Comparison of ENCODE assay signal across 9 cellular contexts in the genomic region with DNA sequence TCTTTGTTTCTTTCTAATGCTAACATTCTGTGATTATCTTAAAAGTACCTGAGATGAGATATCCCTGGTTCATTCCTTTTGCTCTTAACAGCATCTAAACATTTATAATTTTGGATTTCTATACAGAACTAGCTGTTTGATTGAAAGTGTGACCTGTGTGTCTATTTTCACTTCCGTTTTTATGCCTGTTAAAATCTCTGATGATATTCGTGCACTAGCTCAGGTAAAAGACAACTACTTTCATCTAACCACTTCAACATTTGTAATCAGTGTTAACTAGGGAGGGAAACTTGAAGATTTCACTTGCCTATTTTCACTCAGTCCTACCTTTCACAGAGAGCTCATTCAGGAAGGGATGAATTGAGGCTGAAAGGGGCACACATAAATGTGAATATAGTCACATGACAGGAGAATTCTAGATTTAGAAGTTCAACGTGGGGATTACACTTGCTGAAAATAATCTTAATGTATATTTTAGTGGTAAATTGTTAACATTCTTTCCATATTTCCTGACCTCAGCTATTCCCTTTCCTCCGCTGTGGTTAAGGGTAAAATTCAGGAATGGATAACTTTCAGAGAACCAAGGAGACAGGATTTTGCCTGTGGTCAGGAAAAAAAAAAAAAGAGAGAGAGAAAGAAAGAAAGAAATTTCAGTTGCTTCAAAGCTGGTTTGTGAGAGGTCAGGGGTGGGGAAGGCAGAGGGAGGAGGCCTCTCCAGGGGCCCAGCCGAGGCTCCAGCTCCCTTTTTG.
DNase-seq lines count a peak whose midpoint lies in the region; ATAC-seq, FAIRE-seq and TF ChIP-seq lines count a peak whose summit lies in the region.
"Had no signal": no experiment of that assay in that cellular context is flagged by ENCODE, and none has a peak within 500 bp of the region (broad histone marks: within the 10 kb centered on the region; RNA-seq: fewer than 3 reads in every experiment).

No MANE protein-coding gene starts in this region.

- H2AFZ ChIP-seq in GM12878 (ENCODE audit: control insufficient read depth, low read depth, low read length) = no peak overlapping the region

- POLR2A ChIA-PET in AG04450 (lab: Yijun Ruan, JAX) = interaction anchor here (0.6 to 4.2 kb wide), 11 partner anchors 9 to 244 kb away, joined by 3 to 25 read pairs (median 4); a partner anchor contains a TSS
- POLR2A ChIA-PET in GM12878 (lab: Charles Lee) = interaction anchor here (0.7 to 0.9 kb wide), 3 partner anchors 18 to 164 kb away, joined by 3 to 4 read pairs (median 3); no protein-coding TSS in a partner anchor

- no peaks in the 10 kb centered on the region for H3K27me3 ChIP-seq in AG04450 (ENCODE audit: control insufficient read depth, insufficient read depth, low read length)
- no peaks in the 10 kb centered on the region for H3K27me3 ChIP-seq in GM12878 (replicated peaks in 1 of 2; ENCODE audit: control insufficient read depth in 2 of 2, insufficient read depth in 2 of 2, low read length in 1 of 2)
- no peaks in the 10 kb centered on the region for H3K27me3 ChIP-seq in muscle layer of colon (ENCODE audit: control insufficient read depth in 1 of 2, insufficient read depth in 2 of 2, low read length in 2 of 2)
- H3K27me3 ChIP-seq: BLaER1 had no signal

- in situ Hi-C loops in GM12878 (cut with MboI) = no loop called here

- DNase-seq in AG04450 (ENCODE audit: low read depth, low spot score) (peak; percentile 89), HK-2 (ENCODE audit: unreplicated experiment) (peak; percentile 60), GM12878 (ENCODE audit: low read depth, low spot score) (no peak), T-helper 17 cell (no peak), DMS153 (lab: John Stamatoyannopoulos, UW) (no peak)
- no peak for DNase-seq in stimulated activated naive CD4-positive, alpha-beta T cell (lab: John Stamatoyannopoulos, UW)

- FAIRE-seq in GM12878 (lab: Jason Lieb, UNC) = no peak

- no peak overlapping the region for H3K27ac Mint-ChIP-seq in T-helper 17 cell

- intact Hi-C loops in GM12878 (cut with micrococcal nuclease; ENCODE audit: unreplicated experiment) = no loop called here

- CTCF ChIA-PET in AG04450 (lab: Charles Lee) (interaction anchor here (0.7 to 1.4 kb wide), 5 partner anchors 9 to 368 kb away, joined by 3 to 7 read pairs (median 4); no protein-coding TSS in a partner anchor), GM12878 (lab: Yijun Ruan, JAX) (interaction anchor here (0.6 to 2.1 kb wide), 3 partner anchors 9 to 247 kb away, joined by 3 to 9 read pairs (median 9); no protein-coding TSS in a partner anchor)

- RAD21 ChIA-PET in GM12878 (lab: Charles Lee; ENCODE audit: unreplicated experiment) = interaction anchor here (0.7 to 1.5 kb wide), 4 partner anchors 19 to 247 kb away, joined by 3 to 5 read pairs (median 4); no protein-coding TSS in a partner anchor

- TF ChIP-seq EP300 in GM12878 (IDR thresholded peaks at IDR 0.05; ENCODE audit: borderline replicate concordance in 1 of 2, control insufficient read depth in 1 of 2, low read depth in 2 of 2, low read length in 2 of 2) = 0 out of 4 replicates have a peak, but pooled peaks of 1 of the 2 experiments have one; percentile 40

- peak; percentile 81 for ATAC-seq in GM12878
- ATAC-seq in T-helper 17 cell = no peak
- no peak for ATAC-seq in GM19035 (IDR thresholded peaks at IDR 0.05; ENCODE audit: unreplicated experiment)

- H3K4me3 Mint-ChIP-seq in T-helper 17 cell = no peak overlapping the region

- H3K4me3 ChIP-seq in AG04450 (ENCODE audit: low read depth, low read length) = no peak overlapping the region
- no peak overlapping the region for H3K4me3 ChIP-seq in GM12878
- no peak overlapping the region for H3K4me3 ChIP-seq in muscle layer of colon (ENCODE audit: low read depth in 1 of 2, low read length in 2 of 2)
- H3K4me3 ChIP-seq: BLaER1 had no signal

- H3K4me1 ChIP-seq in GM12878 (ENCODE audit: control insufficient read depth, insufficient read depth, low read length) (0 out of 2 replicates have a peak, but pooled peaks cover 3% of the 10 kb centered on the region), muscle layer of colon (ENCODE audit: insufficient read depth, low read length) (peaks cover 43% of the 10 kb centered on the region)
- H3K4me1 ChIP-seq: BLaER1 had no signal

- no peaks in the 10 kb centered on the region for H3K4me1 Mint-ChIP-seq in T-helper 17 cell

- BruUV-seq in GM12878 (replicated peaks; lab: Mats Ljungman, UMichigan) = no TSS peak

- TF ChIP-seq CTCF in AG04450 (IDR thresholded peaks at IDR 0.05; ENCODE audit: low read depth, low read length) = no peak
- no peak for TF ChIP-seq CTCF in GM12878 (IDR thresholded peaks at IDR 0.05 in 2 of 3, conservative IDR thresholded peaks at IDR 0.05 in 1 of 3; ENCODE audit: control insufficient read depth in 2 of 3, extremely low read depth in 1 of 3, insufficient read depth in 1 of 3, low read depth in 3 of 3, low read length in 3 of 3)

- no peak overlapping the region for H3K9ac ChIP-seq in GM12878 (ENCODE audit: control insufficient read depth, insufficient read depth, low read length)
- no peak overlapping the region for H3K9ac ChIP-seq in muscle layer of colon (ENCODE audit: low read length)
- H3K9ac ChIP-seq: BLaER1 had no signal

- peaks cover 69% of the 10 kb centered on the region for H3K27me3 Mint-ChIP-seq in T-helper 17 cell

- H3K27ac ChIP-seq in AG04450 (ENCODE audit: low read depth, low read length) (peak overlapping the region; percentile 82), GM12878 (ENCODE audit: control insufficient read depth, insufficient read depth) (no peak overlapping the region), muscle layer of colon (ENCODE audit: low read depth, low read length) (peak overlapping the region; percentile 6)
- H3K27ac ChIP-seq: BLaER1 had no signal

- H4K20me1 ChIP-seq in GM12878 (ENCODE audit: control insufficient read depth, insufficient read depth) = no peaks in the 10 kb centered on the region
- H4K20me1 ChIP-seq: BLaER1 had no signal

- no peaks in the 10 kb centered on the region for H3K79me2 ChIP-seq in GM12878 (ENCODE audit: control insufficient read depth, insufficient read depth, low read length)

- no peak for TF ChIP-seq POLR2A in GM12878 (IDR thresholded peaks at IDR 0.05; ENCODE audit: low read depth, low read length)

- H3K4me2 ChIP-seq in GM12878 (ENCODE audit: control insufficient read depth, insufficient read depth) = no peak overlapping the region
- H3K4me2 ChIP-seq: BLaER1 had no signal

- SMC1A ChIA-PET in GM12878 (lab: Charles Lee; ENCODE audit: uncharacterized antibody, unreplicated experiment) = interaction anchor here (0.6 to 3.6 kb wide), 5 partner anchors 9 to 403 kb away, joined by 3 to 10 read pairs (median 3); a partner anchor contains a TSS

- H3K36me3 ChIP-seq in GM12878 (ENCODE audit: control insufficient read depth in 2 of 2, insufficient read depth in 2 of 2, low read length in 1 of 2) (no peaks in the 10 kb centered on the region), muscle layer of colon (ENCODE audit: insufficient read depth, low read length) (no peaks in the 10 kb centered on the region)
- H3K36me3 ChIP-seq: BLaER1 had no signal

- H3K36me3 Mint-ChIP-seq in T-helper 17 cell (ENCODE audit: low read depth) = peaks cover 3% of the 10 kb centered on the region

- H3K9me3 ChIP-seq in AG04450 (ENCODE audit: control insufficient read depth, insufficient read depth, low read length) (no peaks in the 10 kb centered on the region), GM12878 (replicated peaks; ENCODE audit: control insufficient read depth, insufficient read depth, low read length) (no peaks in the 10 kb centered on the region), muscle layer of colon (ENCODE audit: low read length) (no peaks in the 10 kb centered on the region), T-helper 17 cell (ENCODE audit: control insufficient read depth, low read length, poor library complexity, severe bottlenecking) (no peaks in the 10 kb centered on the region)
- H3K9me3 ChIP-seq: BLaER1 had no signal

- TF ChIP-seq RAD21 in GM12878 (IDR thresholded peaks at IDR 0.05; ENCODE audit: insufficient read depth, low read depth, low read length) = no peak

- 24% methylated on average over 5 of the region's 5 CpGs for WGBS in GM12878 (ENCODE audit: insufficient coverage, insufficient replicate concordance, low lambda C conversion rate, missing lambda C conversion rate)

TF ChIP-seq in GM12878, 131 proteins besides CTCF, POLR2A, EP300 and RAD21 (continues in another document):
- TF ChIP-seq NRF1 (conservative IDR thresholded peaks at IDR 0.05; ENCODE audit: low read depth, low read length) = no peak
- TF ChIP-seq IKZF2 (IDR thresholded peaks at IDR 0.05) = no peak; a peak in 1 of 4 replicates
- no peak for TF ChIP-seq ZNF24 (IDR thresholded peaks at IDR 0.05)
- no peak for TF ChIP-seq NBN (IDR thresholded peaks at IDR 0.05)
- TF ChIP-seq, protein P1, sequence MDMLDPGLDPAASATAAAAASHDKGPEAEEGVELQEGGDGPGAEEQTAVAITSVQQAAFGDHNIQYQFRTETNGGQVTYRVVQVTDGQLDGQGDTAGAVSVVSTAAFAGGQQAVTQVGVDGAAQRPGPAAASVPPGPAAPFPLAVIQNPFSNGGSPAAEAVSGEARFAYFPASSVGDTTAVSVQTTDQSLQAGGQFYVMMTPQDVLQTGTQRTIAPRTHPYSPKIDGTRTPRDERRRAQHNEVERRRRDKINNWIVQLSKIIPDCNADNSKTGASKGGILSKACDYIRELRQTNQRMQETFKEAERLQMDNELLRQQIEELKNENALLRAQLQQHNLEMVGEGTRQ (IDR thresholded peaks at IDR 0.05; ENCODE audit: borderline replicate concordance, low read depth, low read length) = no peak; the same call in 1 of the 2 replicates
- no peak for TF ChIP-seq HDGF (IDR thresholded peaks at IDR 0.05)
- TF ChIP-seq, protein P2, sequence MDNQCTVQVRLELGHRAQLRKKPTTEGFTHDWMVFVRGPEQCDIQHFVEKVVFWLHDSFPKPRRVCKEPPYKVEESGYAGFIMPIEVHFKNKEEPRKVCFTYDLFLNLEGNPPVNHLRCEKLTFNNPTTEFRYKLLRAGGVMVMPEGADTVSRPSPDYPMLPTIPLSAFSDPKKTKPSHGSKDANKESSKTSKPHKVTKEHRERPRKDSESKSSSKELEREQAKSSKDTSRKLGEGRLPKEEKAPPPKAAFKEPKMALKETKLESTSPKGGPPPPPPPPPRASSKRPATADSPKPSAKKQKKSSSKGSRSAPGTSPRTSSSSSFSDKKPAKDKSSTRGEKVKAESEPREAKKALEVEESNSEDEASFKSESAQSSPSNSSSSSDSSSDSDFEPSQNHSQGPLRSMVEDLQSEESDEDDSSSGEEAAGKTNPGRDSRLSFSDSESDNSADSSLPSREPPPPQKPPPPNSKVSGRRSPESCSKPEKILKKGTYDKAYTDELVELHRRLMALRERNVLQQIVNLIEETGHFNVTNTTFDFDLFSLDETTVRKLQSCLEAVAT (IDR thresholded peaks at IDR 0.05) = no peak
- TF ChIP-seq, protein P3, sequence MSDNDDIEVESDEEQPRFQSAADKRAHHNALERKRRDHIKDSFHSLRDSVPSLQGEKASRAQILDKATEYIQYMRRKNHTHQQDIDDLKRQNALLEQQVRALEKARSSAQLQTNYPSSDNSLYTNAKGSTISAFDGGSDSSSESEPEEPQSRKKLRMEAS (IDR thresholded peaks at IDR 0.05; ENCODE audit: low read depth, low read length) = no peak
- no peak for TF ChIP-seq BRCA1 (IDR thresholded peaks at IDR 0.05; ENCODE audit: low read depth, low read length)

Comparison
In these comparisons a context has a peak if more than half of its experiments do, and no peak if none do; other contexts are left out.
1. DNase-seq: peak in AG04450 (single experiment) and HK-2 (single experiment); none in GM12878 (single experiment), T-helper 17 cell (0 of 3), stimulated activated naive CD4-positive, alpha-beta T cell (0 of 6) and DMS153 (single experiment).